ENCODE assay signal across 38 cellular contexts in the genomic region with DNA sequence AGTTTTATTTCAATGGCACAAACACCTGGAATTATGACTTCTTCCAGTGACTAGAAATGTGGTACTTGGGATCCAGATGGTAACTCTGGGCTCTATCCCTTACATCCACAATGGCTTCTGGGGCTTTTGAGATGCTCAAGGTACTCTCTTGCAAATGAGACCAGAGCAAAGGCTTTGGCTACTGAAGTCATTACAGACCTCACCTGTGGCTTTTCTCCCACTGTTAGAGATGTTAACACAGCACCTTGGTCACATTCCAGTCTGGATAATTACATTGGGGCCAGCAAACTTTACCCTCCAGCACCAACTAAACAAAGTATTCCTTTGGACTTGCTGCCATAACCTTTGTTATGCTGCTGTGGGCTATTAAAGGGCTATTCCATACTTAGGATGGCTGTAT. TPM values are rescaled to one million over a fixed set of nuclear protein-coding genes. Genes with fewer than 3 reads are reported as not detected.
"Had no signal": no experiment of that assay in that cellular context is flagged by ENCODE, and none has a peak within 500 bp of the region (broad histone marks: within the 10 kb centered on the region; RNA-seq: fewer than 3 reads in every experiment).

No MANE protein-coding gene starts in this region.

- H3K27me3 ChIP-seq: ascending aorta had no signal

- H3K4me1 Mint-ChIP-seq: activated naive CD4-positive, alpha-beta T cell treated with anti-CD3 and anti-CD28 coated beads, Interleukin-2, amount 50 U/mL, for 24 hours; activated naive CD8-positive, alpha-beta T cell treated with anti-CD3 and anti-CD28 coated beads, Interleukin-2, amount 10 ng/mL, durations not matched to agents 7 days and 5 days; activated T-helper 17 cell treated with anti-CD3 and anti-CD28 coated beads, Interleukin-2, amount 50 U/mL, for 72 hours; central memory CD8-positive, alpha-beta T cell had no signal

- H3K27ac ChIP-seq: ascending aorta, cardiac muscle cell, VCaP had no signal

- ATAC-seq: activated CD4-positive, alpha-beta T cell treated with anti-CD3 and anti-CD28 coated beads for 36 hours; activated CD4-positive, CD25-positive, alpha-beta regulatory T cell treated with anti-CD3 and anti-CD28 coated beads, Interleukin-2, amount 50 U/mL, for 24 hours; activated CD8-positive, alpha-beta T cell treated with anti-CD3 and anti-CD28 coated beads for 36 hours; activated naive CD8-positive, alpha-beta T cell treated with anti-CD3 and anti-CD28 coated beads, Interleukin-2, amount 50 U/mL, for 24 hours; activated T-cell treated with anti-CD3 and anti-CD28 coated beads, Interleukin-2, amount 50 U/mL, for 4 hours; activated T-cell treated with anti-CD3 and anti-CD28 coated beads, Interleukin-2, amount 50 U/mL, for 72 hours; activated T-helper 17 cell treated with anti-CD3 and anti-CD28 coated beads, Interleukin-2, amount 50 U/mL, for 72 hours had no signal

- H3K9me3 Mint-ChIP-seq: activated CD4-positive, alpha-beta memory T cell treated with anti-CD3 and anti-CD28 coated beads for 36 hours; activated CD4-positive, alpha-beta T cell treated with anti-CD3 and anti-CD28 coated beads, Interleukin-2, amount 10 ng/mL, durations not matched to agents 24 days and 14 days; activated CD8-positive, alpha-beta T cell treated with anti-CD3 and anti-CD28 coated beads for 36 hours; activated naive CD4-positive, alpha-beta T cell treated with anti-CD3 and anti-CD28 coated beads for 36 hours; activated naive CD4-positive, alpha-beta T cell treated with anti-CD3 and anti-CD28 coated beads, Interleukin-2, amount 50 U/mL, for 24 hours; activated naive CD8-positive, alpha-beta T cell treated with anti-CD3 and anti-CD28 coated beads, Interleukin-2, amount 10 ng/mL, durations not matched to agents 7 days and 5 days; activated naive CD8-positive, alpha-beta T cell treated with anti-CD3 and anti-CD28 coated beads, Interleukin-2, amount 50 U/mL, for 24 hours; activated T-cell treated with anti-CD3 and anti-CD28 coated beads, Interleukin-2, amount 50 U/mL, for 4 hours; activated T-cell treated with anti-CD3 and anti-CD28 coated beads, Interleukin-2, amount 50 U/mL, for 72 hours; activated T-helper 1 cell treated with anti-CD3 and anti-CD28 coated beads, Interleukin-12 subunit alpha, Interleukin-12 subunit beta, Interleukin-2, Interleukin-4 antibody, amounts not matched to agents 30 ng/mL and 10 ng/mL and 1 ng/mL, durations not matched to agents 14 hours and 24 hours and 36 hours; activated T-helper 17 cell treated with anti-CD3 and anti-CD28 coated beads, Interleukin-2, amount 50 U/mL, for 72 hours; brain; central memory CD8-positive, alpha-beta T cell; T-helper 1 cell treated with Interleukin-12 subunit alpha and Interleukin-12 subunit beta and Interleukin-4 antibody, amounts not matched to agents 30 μg/mL and 1 μg/mL, for 36 hours; T-helper 2 cell treated with Interferon-gamma antibody and Interleukin-4, amounts not matched to agents 5 μg/mL and 100 μg/mL, for 36 hours had no signal

- H3K9me3 ChIP-seq: ascending aorta had no signal

- H3K4me3 ChIP-seq: ascending aorta, cardiac muscle cell had no signal

- DNase-seq: activated CD4-positive, alpha-beta memory T cell treated with anti-CD3 and anti-CD28 coated beads for 36 hours; activated CD4-positive, alpha-beta T cell treated with anti-CD3 and anti-CD28 coated beads for 1 hour; activated CD4-positive, alpha-beta T cell treated with anti-CD3 and anti-CD28 coated beads for 36 hours; activated CD4-positive, alpha-beta T cell treated with anti-CD3 and anti-CD28 coated beads, Interleukin-2, amount 10 ng/mL, durations not matched to agents 24 days and 14 days; activated CD4-positive, alpha-beta T cell treated with anti-CD3 and anti-CD28 coated beads, Interleukin-2, amount 50 U/mL, for 1 hour; activated CD4-positive, alpha-beta T cell treated with anti-CD3 and anti-CD28 coated beads, Interleukin-2, amount 50 U/mL, for 4 hours; activated CD4-positive, CD25-positive, alpha-beta regulatory T cell; activated CD8-positive, alpha-beta memory T cell treated with anti-CD3 and anti-CD28 coated beads, Interleukin-2, amount 50 U/mL, for 4 hours; activated CD8-positive, alpha-beta T cell treated with anti-CD3 and anti-CD28 coated beads for 36 hours; activated effector memory CD4-positive, alpha-beta T cell treated with anti-CD3 and anti-CD28 coated beads, Interleukin-2, amount 50 U/mL, for 16 hours; activated gamma-delta T cell treated with Interleukin-2 at 50 U/mL for 16 hours; activated naive CD4-positive, alpha-beta T cell; activated naive CD4-positive, alpha-beta T cell treated with anti-CD3 and anti-CD28 coated beads for 36 hours; activated naive CD8-positive, alpha-beta T cell treated with anti-CD3 and anti-CD28 coated beads, Interleukin-2, amount 10 ng/mL, durations not matched to agents 7 days and 5 days; activated naive CD8-positive, alpha-beta T cell treated with anti-CD3 and anti-CD28 coated beads, Interleukin-2, amount 50 U/mL, for 24 hours; activated T-cell treated with anti-CD3 and anti-CD28 coated beads for 4 hours; activated T-cell treated with anti-CD3 and anti-CD28 coated beads, Interleukin-2, amount 50 U/mL, for 1 hour; activated T-cell treated with anti-CD3 and anti-CD28 coated beads, Interleukin-2, amount 50 U/mL, for 4 hours; activated T-cell treated with anti-CD3 and anti-CD28 coated beads, Interleukin-2, amount 50 U/mL, for 72 hours; amygdala; anterior cingulate cortex; caudate nucleus; cerebellar nuclear complex; T-helper 1 cell; T-helper 2 cell; T-helper 9 cell had no signal

- H3K4me1 ChIP-seq: ascending aorta had no signal

- H3K27ac Mint-ChIP-seq: activated CD4-positive, alpha-beta memory T cell treated with anti-CD3 and anti-CD28 coated beads for 36 hours; activated CD4-positive, alpha-beta T cell treated with anti-CD3 and anti-CD28 coated beads for 36 hours; activated CD4-positive, alpha-beta T cell treated with anti-CD3 and anti-CD28 coated beads, Interleukin-2, amount 10 ng/mL, durations not matched to agents 24 days and 14 days; activated CD8-positive, alpha-beta T cell treated with anti-CD3 and anti-CD28 coated beads for 36 hours; activated naive CD4-positive, alpha-beta T cell treated with anti-CD3 and anti-CD28 coated beads for 36 hours; activated naive CD4-positive, alpha-beta T cell treated with anti-CD3 and anti-CD28 coated beads, Interleukin-2, amount 50 U/mL, for 24 hours; activated naive CD8-positive, alpha-beta T cell; activated naive CD8-positive, alpha-beta T cell treated with anti-CD3 and anti-CD28 coated beads, Interleukin-2, amount 10 ng/mL, durations not matched to agents 7 days and 5 days; activated naive CD8-positive, alpha-beta T cell treated with anti-CD3 and anti-CD28 coated beads, Interleukin-2, amount 50 U/mL, for 24 hours; activated T-cell treated with anti-CD3 and anti-CD28 coated beads, Interleukin-2, amount 50 U/mL, for 72 hours; activated T-helper 1 cell treated with anti-CD3 and anti-CD28 coated beads, Interleukin-12 subunit alpha, Interleukin-12 subunit beta, Interleukin-2, Interleukin-4 antibody, amounts not matched to agents 30 ng/mL and 10 ng/mL and 1 ng/mL, durations not matched to agents 14 hours and 24 hours and 36 hours; activated T-helper 17 cell treated with anti-CD3 and anti-CD28 coated beads, Interleukin-2, amount 50 U/mL, for 72 hours; brain; T-helper 1 cell treated with Interleukin-12 subunit alpha and Interleukin-12 subunit beta and Interleukin-4 antibody, amounts not matched to agents 30 μg/mL and 1 μg/mL, for 36 hours; T-helper 2 cell treated with Interferon-gamma antibody and Interleukin-4, amounts not matched to agents 5 μg/mL and 100 μg/mL, for 36 hours had no signal

- H3K36me3 Mint-ChIP-seq: activated CD4-positive, alpha-beta memory T cell treated with anti-CD3 and anti-CD28 coated beads for 36 hours; activated naive CD4-positive, alpha-beta T cell treated with anti-CD3 and anti-CD28 coated beads, Interleukin-2, amount 50 U/mL, for 24 hours; activated naive CD8-positive, alpha-beta T cell; activated naive CD8-positive, alpha-beta T cell treated with anti-CD3 and anti-CD28 coated beads, Interleukin-2, amount 10 ng/mL, durations not matched to agents 7 days and 5 days; brain had no signal

- H3K4me3 Mint-ChIP-seq: activated CD4-positive, alpha-beta memory T cell treated with anti-CD3 and anti-CD28 coated beads for 36 hours; activated CD4-positive, alpha-beta T cell treated with anti-CD3 and anti-CD28 coated beads for 36 hours; activated CD4-positive, alpha-beta T cell treated with anti-CD3 and anti-CD28 coated beads, Interleukin-2, amount 10 ng/mL, durations not matched to agents 24 days and 14 days; activated CD8-positive, alpha-beta T cell treated with anti-CD3 and anti-CD28 coated beads for 36 hours; activated naive CD4-positive, alpha-beta T cell treated with anti-CD3 and anti-CD28 coated beads for 36 hours; activated naive CD4-positive, alpha-beta T cell treated with anti-CD3 and anti-CD28 coated beads, Interleukin-2, amount 50 U/mL, for 24 hours; activated naive CD8-positive, alpha-beta T cell; activated naive CD8-positive, alpha-beta T cell treated with anti-CD3 and anti-CD28 coated beads, Interleukin-2, amount 10 ng/mL, durations not matched to agents 7 days and 5 days; activated naive CD8-positive, alpha-beta T cell treated with anti-CD3 and anti-CD28 coated beads, Interleukin-2, amount 50 U/mL, for 24 hours; activated T-cell treated with anti-CD3 and anti-CD28 coated beads, Interleukin-2, amount 50 U/mL, for 4 hours; activated T-cell treated with anti-CD3 and anti-CD28 coated beads, Interleukin-2, amount 50 U/mL, for 72 hours; activated T-helper 1 cell treated with anti-CD3 and anti-CD28 coated beads, Interleukin-12 subunit alpha, Interleukin-12 subunit beta, Interleukin-2, Interleukin-4 antibody, amounts not matched to agents 30 ng/mL and 10 ng/mL and 1 ng/mL, durations not matched to agents 14 hours and 24 hours and 36 hours; activated T-helper 17 cell treated with anti-CD3 and anti-CD28 coated beads, Interleukin-2, amount 50 U/mL, for 72 hours; brain; central memory CD8-positive, alpha-beta T cell; T-helper 1 cell treated with Interleukin-12 subunit alpha and Interleukin-12 subunit beta and Interleukin-4 antibody, amounts not matched to agents 30 μg/mL and 1 μg/mL, for 36 hours; T-helper 2 cell treated with Interferon-gamma antibody and Interleukin-4, amounts not matched to agents 5 μg/mL and 100 μg/mL, for 36 hours had no signal

- H3K36me3 ChIP-seq: ascending aorta, cardiac muscle cell had no signal

RNA-seq across cellular contexts. Expression of gene ENOX1, which starts 6.1 kb away (rescaled TPM):
- total RNA-seq: activated naive CD8-positive, alpha-beta T cell treated with anti-CD3 and anti-CD28 coated beads, Interleukin-2, amount 10 ng/mL, durations not matched to agents 7 days and 5 days had no signal
